26 cellular contexts compared by ENCODE assay signal in genomic region chr1:210418863-210419641, GRCh38.
A peak's percentile ranks its signal among the peaks of the same experiment; 100 is the strongest.
DNase-seq lines count a peak whose midpoint lies in the region; ATAC-seq, FAIRE-seq and TF ChIP-seq lines count a peak whose summit lies in the region.
"Had no signal": no experiment of that assay in that cellular context is flagged by ENCODE, and none has a peak within 500 bp of the region (broad histone marks: within the 10 kb centered on the region; RNA-seq: fewer than 3 reads in every experiment).

No MANE protein-coding gene starts in this region.

- H4K8ac ChIP-seq in H9 (replicated peaks; ENCODE audit: insufficient read length, low read depth, low read length), result no peak overlapping the region

- peaks cover 10 to 22% of the 10 kb centered on the region in 2 experiments for H3K4me1 Mint-ChIP-seq in H9
- H3K4me1 Mint-ChIP-seq: stimulated activated memory B cell treated with anti-CD40 and anti-IgM and Interleukin-4, amounts not matched to agents 10 μg/mL and 1 μg/mL and 100 μg/mL, for 72 hours had no signal

- intact Hi-C loops in pancreas (cut with DNase I), result no loop called here

- no peak overlapping the region for H2AK5ac ChIP-seq in H9 (ENCODE audit: insufficient read length, low read length)

- H3K36me3 ChIP-seq in hepatocyte (replicated peaks; ENCODE audit: insufficient read depth, low read depth) (no peaks in the 10 kb centered on the region), pancreas (no peaks in the 10 kb centered on the region), osteoblast (ENCODE audit: insufficient read depth, low read length) (no peaks in the 10 kb centered on the region)

- no peak overlapping the region for H3K14ac ChIP-seq in H9 (ENCODE audit: insufficient read depth, low read length)

- H3K9me3 ChIP-seq in hepatocyte (ENCODE audit: low read depth), result no peaks in the 10 kb centered on the region
- H3K9me3 ChIP-seq in pancreas, result no peaks in the 10 kb centered on the region
- H3K9me3 ChIP-seq in H9 (ENCODE audit: control insufficient read depth, low read depth, low read length), result no peaks in the 10 kb centered on the region
- no peaks in the 10 kb centered on the region for H3K9me3 ChIP-seq in osteoblast (ENCODE audit: low read depth, low read length)

- no peaks in the 10 kb centered on the region for H3K23me2 ChIP-seq in H9 (ENCODE audit: insufficient read length, low read depth, low read length, poor library complexity, severe bottlenecking)

- no peaks in the 10 kb centered on the region for H3K36me3 Mint-ChIP-seq in H9 (ENCODE audit: insufficient read depth in 1 of 3, low read depth in 3 of 3)

- no peak overlapping the region for H4K5ac ChIP-seq in H9 (ENCODE audit: insufficient read length, low read depth, low read length)

- no peaks in the 10 kb centered on the region for H3K79me2 ChIP-seq in hepatocyte
- H3K79me2 ChIP-seq in H9 (ENCODE audit: insufficient read depth, low read length), result no peaks in the 10 kb centered on the region
- H3K79me2 ChIP-seq in osteoblast (ENCODE audit: insufficient read depth, low read length), result no peaks in the 10 kb centered on the region

- H3K4me2 ChIP-seq in hepatocyte, result peak overlapping the region; percentile 28
- H3K4me2 ChIP-seq in H9 (ENCODE audit: insufficient read depth, insufficient read length, low read length), result no peak overlapping the region
- H3K4me2 ChIP-seq in osteoblast (ENCODE audit: insufficient read depth, low read length), result no peak overlapping the region
- H3K4me2 ChIP-seq: smooth muscle cell had no signal

- no peaks in the 10 kb centered on the region for H3K27me3 ChIP-seq in hepatocyte
- H3K27me3 ChIP-seq in pancreas, result no peaks in the 10 kb centered on the region
- no peaks in the 10 kb centered on the region for H3K27me3 ChIP-seq in H9 (ENCODE audit: insufficient read depth, low read length)
- no peaks in the 10 kb centered on the region for H3K27me3 ChIP-seq in osteoblast (ENCODE audit: insufficient read depth, low read length)

- TF ChIP-seq CTCF in hepatocyte (IDR thresholded peaks at IDR 0.05; ENCODE audit: poor library complexity), result no peak
- no peak for TF ChIP-seq CTCF in pancreas (IDR thresholded peaks at IDR 0.05)
- TF ChIP-seq CTCF in H9 (conservative IDR thresholded peaks at IDR 0.05), result no peak
- TF ChIP-seq CTCF in osteoblast (IDR thresholded peaks at IDR 0.05; ENCODE audit: extremely low read depth, low read depth, low read length), result no peak

- H2AFZ ChIP-seq in hepatocyte, result peak overlapping the region; percentile 4
- H2AFZ ChIP-seq in H9 (ENCODE audit: low read length), result no peak overlapping the region
- no peak overlapping the region for H2AFZ ChIP-seq in osteoblast (ENCODE audit: low read length)

- ATAC-seq in pancreas, result peak in 3 of 4 donors; percentile 63 to 72 (median 71)
- ATAC-seq: activated CD4-positive, CD25-positive, alpha-beta regulatory T cell treated with anti-CD3 and anti-CD28 coated beads, Interleukin-2, amount 50 U/mL, for 24 hours; activated CD8-positive, alpha-beta T cell treated with anti-CD3 and anti-CD28 coated beads, Interleukin-2, amount 10 ng/mL, durations not matched to agents 7 days and 5 days; GM12878; left lobe of liver; stimulated activated memory B cell treated with anti-CD40 and anti-IgM and Interleukin-4, amounts not matched to agents 10 μg/mL and 1 μg/mL and 100 μg/mL, for 72 hours had no signal

- H3K9ac ChIP-seq in H9 (ENCODE audit: extremely low read depth, insufficient read length, low read length), result no peak overlapping the region

- H3K27ac Mint-ChIP-seq in H9, result peak overlapping the region in 1 of 3 experiments; percentile 1; a peak in 1 of 7 replicates
- H3K27ac Mint-ChIP-seq: activated CD8-positive, alpha-beta T cell treated with anti-CD3 and anti-CD28 coated beads, Interleukin-2, amount 10 ng/mL, durations not matched to agents 7 days and 5 days; stimulated activated memory B cell treated with anti-CD40 and anti-IgM and Interleukin-4, amounts not matched to agents 10 μg/mL and 1 μg/mL and 100 μg/mL, for 72 hours had no signal

- no peaks in the 10 kb centered on the region; a peak in 2 of 5 replicates for H3K9me3 Mint-ChIP-seq in H9

- no peak overlapping the region for H3T11ph ChIP-seq in H9 (ENCODE audit: low read length)

- H3K4me3 Mint-ChIP-seq in H9, result no peak overlapping the region
- H3K4me3 Mint-ChIP-seq: activated CD8-positive, alpha-beta T cell treated with anti-CD3 and anti-CD28 coated beads, Interleukin-2, amount 10 ng/mL, durations not matched to agents 7 days and 5 days; stimulated activated memory B cell treated with anti-CD40 and anti-IgM and Interleukin-4, amounts not matched to agents 10 μg/mL and 1 μg/mL and 100 μg/mL, for 72 hours had no signal

- no peaks in the 10 kb centered on the region for H3K9me2 ChIP-seq in hepatocyte (replicated peaks; ENCODE audit: insufficient read depth)

- 83% methylated on average over 7 of the region's 7 CpGs for WGBS in hepatocyte (ENCODE audit: low lambda C conversion rate, missing lambda C conversion rate)
- WGBS in pancreas, 2 donors, result 71 to 80% methylated on average over 7 of the region's 7 CpGs
- WGBS in H9 (ENCODE audit: extremely low coverage, insufficient read length, low lambda C conversion rate), result no CpG with 5 or more reads among the region's 7 CpGs

- DNase-seq in Caki2 (ENCODE audit: low read depth), result peak; percentile 34
- DNase-seq in NCI-H69 (lab: John Stamatoyannopoulos, UW), result peak; percentile 56
- peak; percentile 46 for DNase-seq in hepatocyte (ENCODE audit: low spot score)
- DNase-seq in pancreas, result no peak
- DNase-seq in H9, result no peak
- DNase-seq in stimulated activated CD4-positive, alpha-beta T cell treated with anti-CD3 and anti-CD28 coated beads, Interleukin-4, amount 100 ng/mL, for 24 hours, result no peak
- no peak for DNase-seq in osteoblast (ENCODE audit: insufficient read length, low spot score, missing footprints)
- DNase-seq in HT-29 (ENCODE audit: low spot score), result no peak
- DNase-seq: ACHN; activated CD8-positive, alpha-beta T cell treated with anti-CD3 and anti-CD28 coated beads, Interleukin-2, amount 10 ng/mL, durations not matched to agents 7 days and 5 days; activated gamma-delta T cell; activated T-cell treated with anti-CD3 and anti-CD28 coated beads for 4 hours; effector CD4-positive, alpha-beta T cell; Karpas-422; NCI-H1048; NCI-H1930; NCI-H345; NK-92 treated with Interleukin-12 subunit alpha and Interleukin-12 subunit beta, amount 100 ng/mL, for 24 hours; SHP77 treated with DMSO at 0.1 percent for 48 hours had no signal

- no peak overlapping the region for H2BK120ac ChIP-seq in H9 (ENCODE audit: low read depth, low read length, poor library complexity, severe bottlenecking)

- no peak overlapping the region for H2BK20ac ChIP-seq in H9 (ENCODE audit: low read depth, low read length, poor library complexity, severe bottlenecking)

- H3K23ac ChIP-seq in H9 (ENCODE audit: insufficient read length, low read depth, low read length), result no peak overlapping the region

- no peak overlapping the region for H3K18ac ChIP-seq in H9 (ENCODE audit: insufficient read length, low read depth, low read length)

- no peak overlapping the region for H3K56ac ChIP-seq in H9 (ENCODE audit: insufficient read length, low read depth, low read length)

- no peak overlapping the region for H4K91ac ChIP-seq in H9 (ENCODE audit: insufficient read length, low read depth, low read length)

- H4K20me1 ChIP-seq in hepatocyte (ENCODE audit: insufficient read depth, poor library complexity, severe bottlenecking) (no peaks in the 10 kb centered on the region), H9 (ENCODE audit: control insufficient read depth, insufficient read depth, insufficient read length) (no peaks in the 10 kb centered on the region), osteoblast (ENCODE audit: insufficient read depth, low read length) (no peaks in the 10 kb centered on the region)

- H3K4ac ChIP-seq in H9 (ENCODE audit: low read depth, low read length), result no peak overlapping the region

- H3K4me1 ChIP-seq in hepatocyte (ENCODE audit: insufficient read depth) (no peaks in the 10 kb centered on the region), pancreas (no peaks in the 10 kb centered on the region), H9 (ENCODE audit: insufficient read depth, low read length) (0 out of 2 replicates have a peak, but pooled peaks cover 5% of the 10 kb centered on the region), osteoblast (ENCODE audit: insufficient read depth, low read length) (no peaks in the 10 kb centered on the region)

- FAIRE-seq in pancreas (lab: Jason Lieb, UNC), result no peak
- FAIRE-seq: GM12878, H54 had no signal

- H2BK12ac ChIP-seq in H9 (ENCODE audit: insufficient read length, low read depth, low read length), result no peak overlapping the region

- H3K27me3 Mint-ChIP-seq in H9 (ENCODE audit: low read depth), result peaks cover 2% of the 10 kb centered on the region; the same call in 1 of the 2 replicates
- H3K27me3 Mint-ChIP-seq: stimulated activated memory B cell treated with anti-CD40 and anti-IgM and Interleukin-4, amounts not matched to agents 10 μg/mL and 1 μg/mL and 100 μg/mL, for 72 hours had no signal

- H3K27ac ChIP-seq in hepatocyte (peak overlapping the region; percentile 85), pancreas (peak overlapping the region in 2 of 4 donors; percentile 27 to 50), H9 (ENCODE audit: insufficient read length, low read depth, low read length) (no peak overlapping the region), osteoblast (ENCODE audit: low read depth, low read length) (no peak overlapping the region)
- H3K27ac ChIP-seq: epithelial cell of prostate had no signal

- no peaks in the 10 kb centered on the region for H3K79me1 ChIP-seq in H9 (ENCODE audit: insufficient read depth, low read depth, low read length, poor library complexity, severe bottlenecking)

- in situ Hi-C loops in Caki2 (cut with HindIII; ENCODE audit: low pct_unique_long_range_greater_than_20kb, low sequenced_read_pairs), result no loop called here

- no peak overlapping the region for H3K4me3 ChIP-seq in hepatocyte
- no peak overlapping the region for H3K4me3 ChIP-seq in pancreas
- H3K4me3 ChIP-seq in osteoblast (ENCODE audit: insufficient read depth, low read length), result no peak overlapping the region
- H3K4me3 ChIP-seq: GM12878, smooth muscle cell had no signal

- no peak overlapping the region for H2BK5ac ChIP-seq in H9 (ENCODE audit: insufficient read length, low read length)

- H2BK15ac ChIP-seq in H9 (ENCODE audit: low read depth, low read length), result no peak overlapping the region

Comparison
In these comparisons a context has a peak if more than half of its experiments do, and no peak if none do; other contexts are left out.
1. DNase-seq: peak in Caki2 (single experiment), NCI-H69 (single experiment) and hepatocyte (single experiment); none in pancreas (0 of 6), H9 (single experiment), stimulated activated CD4-positive, alpha-beta T cell treated with anti-CD3 and anti-CD28 coated beads, Interleukin-4, amount 100 ng/mL, for 24 hours (single experiment), osteoblast (single experiment) and HT-29 (single experiment).